In the genomic region with DNA sequence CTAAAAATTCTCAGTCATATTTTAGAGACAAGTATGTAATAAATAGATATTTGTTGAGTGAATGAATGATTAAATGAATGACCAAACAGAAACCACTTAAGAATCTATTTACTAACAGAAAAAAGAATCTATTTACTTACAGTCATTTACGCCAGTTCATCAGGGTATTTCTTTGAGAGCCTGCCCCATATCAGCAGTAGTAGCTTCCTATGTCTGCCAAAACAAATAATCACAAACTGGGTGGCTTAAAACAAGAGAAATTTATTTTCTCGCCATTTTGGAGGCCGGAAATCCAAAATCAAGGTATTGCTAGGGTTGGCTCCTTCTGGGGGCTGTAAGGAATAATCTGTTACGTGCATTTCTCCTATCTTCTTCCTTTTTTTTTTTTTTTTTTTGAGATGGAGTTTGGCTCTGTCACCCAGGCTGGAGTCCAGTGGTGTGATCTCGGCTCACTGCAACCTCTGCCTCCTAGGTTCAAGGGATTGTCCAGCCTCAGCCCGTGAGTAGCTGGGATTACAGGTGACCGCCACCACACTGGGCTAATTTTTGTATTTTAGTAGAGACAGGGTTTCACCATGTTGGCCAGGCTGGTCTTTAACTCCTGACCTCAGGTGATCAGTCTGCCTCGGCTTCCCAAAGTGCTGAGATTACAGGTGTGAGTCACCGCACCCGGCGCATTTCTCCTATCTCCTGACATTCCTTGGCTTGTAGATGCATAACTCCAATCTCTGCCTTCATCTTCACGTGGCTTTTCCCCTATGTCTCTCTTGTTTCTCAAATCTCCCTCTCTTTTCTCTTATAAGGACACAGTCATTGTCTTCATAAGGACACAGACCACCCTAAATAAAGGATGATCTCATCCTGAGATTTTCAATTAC, we compare ENCODE assay signal across 27 cellular contexts.
"Had no signal": no experiment of that assay in that cellular context is flagged by ENCODE, and none has a peak within 500 bp of the region (broad histone marks: within the 10 kb centered on the region; RNA-seq: fewer than 3 reads in every experiment).

No MANE protein-coding gene starts in this region.

- H3K36me3 ChIP-seq: heart right ventricle, neutrophil, pancreas, right atrium auricular region, stomach, suprapubic skin, tibial nerve, WERI-Rb-1 had no signal

- H3K27me3 Mint-ChIP-seq: activated T-cell treated with anti-CD3 and anti-CD28 coated beads, Interleukin-2, amount 50 U/mL, for 24 hours; activated T-helper 17 cell treated with anti-CD3 and anti-CD28 coated beads, Interleukin-2, amount 50 U/mL, for 72 hours; dendritic cell treated with granulocyte-macrophage colony-stimulating factor and Interleukin-4, amounts not matched to agents 40 ng/mL and 50 ng/mL, for 4 days had no signal

- H3K27ac Mint-ChIP-seq: activated naive CD8-positive, alpha-beta T cell treated with anti-CD3 and anti-CD28 coated beads, Interleukin-2, amount 10 ng/mL, durations not matched to agents 7 days and 5 days; activated T-cell treated with anti-CD3 and anti-CD28 coated beads, Interleukin-2, amount 50 U/mL, for 24 hours; activated T-helper 17 cell treated with anti-CD3 and anti-CD28 coated beads, Interleukin-2, amount 50 U/mL, for 72 hours; dendritic cell treated with granulocyte-macrophage colony-stimulating factor and Interleukin-4, amounts not matched to agents 40 ng/mL and 50 ng/mL, for 4 days; natural killer cell treated with Interleukin-12 subunit alpha and Interleukin-12 subunit beta and Interleukin-15 and Interleukin-18, amount 100 ng/mL, for 72 hours; stimulated activated memory B cell treated with anti-CD40 and anti-IgM and Interleukin-4, amounts not matched to agents 10 μg/mL and 1 μg/mL and 100 μg/mL, for 72 hours had no signal

- H3K4me1 ChIP-seq: pancreas, right atrium auricular region had no signal

- ATAC-seq: activated T-helper 17 cell treated with anti-CD3 and anti-CD28 coated beads, Interleukin-2, amount 50 U/mL, for 72 hours; body of pancreas; heart right ventricle; left colon; natural killer cell treated with Interleukin-12 subunit alpha and Interleukin-12 subunit beta and Interleukin-15 and Interleukin-18, amount 100 ng/mL, for 72 hours; stimulated activated memory B cell treated with anti-CD40 and anti-IgM and Interleukin-4, amounts not matched to agents 10 μg/mL and 1 μg/mL and 100 μg/mL, for 72 hours had no signal

- DNase-seq: activated CD8-positive, alpha-beta memory T cell treated with anti-CD3 and anti-CD28 coated beads, Interleukin-2, amount 50 U/mL, for 4 hours; activated naive CD4-positive, alpha-beta T cell; activated naive CD8-positive, alpha-beta T cell treated with anti-CD3 and anti-CD28 coated beads, Interleukin-2, amount 10 ng/mL, durations not matched to agents 7 days and 5 days; activated T-cell treated with anti-CD3 and anti-CD28 coated beads, Interleukin-2, amount 50 U/mL, for 24 hours; body of pancreas; effector CD4-positive, alpha-beta T cell; erythroblast; heart right ventricle; left colon; pancreas; psoas muscle; stimulated activated CD4-positive, alpha-beta T cell treated with anti-CD3 and anti-CD28 coated beads, Interleukin-2, amount 100 ng/mL, for 24 hours; stomach; T-helper 1 cell; WERI-Rb-1 had no signal

- H3K9me3 Mint-ChIP-seq: activated naive CD8-positive, alpha-beta T cell treated with anti-CD3 and anti-CD28 coated beads, Interleukin-2, amount 10 ng/mL, durations not matched to agents 7 days and 5 days; activated T-cell treated with anti-CD3 and anti-CD28 coated beads, Interleukin-2, amount 50 U/mL, for 24 hours; activated T-helper 17 cell treated with anti-CD3 and anti-CD28 coated beads, Interleukin-2, amount 50 U/mL, for 72 hours; dendritic cell treated with granulocyte-macrophage colony-stimulating factor and Interleukin-4, amounts not matched to agents 40 ng/mL and 50 ng/mL, for 4 days; natural killer cell treated with Interleukin-12 subunit alpha and Interleukin-12 subunit beta and Interleukin-15 and Interleukin-18, amount 100 ng/mL, for 72 hours; stimulated activated memory B cell treated with anti-CD40 and anti-IgM and Interleukin-4, amounts not matched to agents 10 μg/mL and 1 μg/mL and 100 μg/mL, for 72 hours had no signal

- H3K9me3 ChIP-seq: body of pancreas, heart right ventricle, neutrophil, pancreas, psoas muscle, right atrium auricular region, stomach, suprapubic skin, tibial nerve had no signal

- H3K4me1 Mint-ChIP-seq: activated naive CD8-positive, alpha-beta T cell treated with anti-CD3 and anti-CD28 coated beads, Interleukin-2, amount 10 ng/mL, durations not matched to agents 7 days and 5 days; activated T-helper 17 cell treated with anti-CD3 and anti-CD28 coated beads, Interleukin-2, amount 50 U/mL, for 72 hours; stimulated activated memory B cell treated with anti-CD40 and anti-IgM and Interleukin-4, amounts not matched to agents 10 μg/mL and 1 μg/mL and 100 μg/mL, for 72 hours had no signal

- H3K4me3 Mint-ChIP-seq: activated naive CD8-positive, alpha-beta T cell treated with anti-CD3 and anti-CD28 coated beads, Interleukin-2, amount 10 ng/mL, durations not matched to agents 7 days and 5 days; activated T-cell treated with anti-CD3 and anti-CD28 coated beads, Interleukin-2, amount 50 U/mL, for 24 hours; activated T-helper 17 cell treated with anti-CD3 and anti-CD28 coated beads, Interleukin-2, amount 50 U/mL, for 72 hours; dendritic cell treated with granulocyte-macrophage colony-stimulating factor and Interleukin-4, amounts not matched to agents 40 ng/mL and 50 ng/mL, for 4 days; natural killer cell treated with Interleukin-12 subunit alpha and Interleukin-12 subunit beta and Interleukin-15 and Interleukin-18, amount 100 ng/mL, for 72 hours; stimulated activated memory B cell treated with anti-CD40 and anti-IgM and Interleukin-4, amounts not matched to agents 10 μg/mL and 1 μg/mL and 100 μg/mL, for 72 hours had no signal

- FAIRE-seq: endometrium, keratinocyte, pancreas, TTC549, urothelium cell line had no signal

- H3K27me3 ChIP-seq: body of pancreas, heart right ventricle, neutrophil, pancreas, right atrium auricular region, stomach, suprapubic skin, tibial nerve had no signal

- H3K4me3 ChIP-seq: body of pancreas, heart right ventricle, pancreas, psoas muscle, right atrium auricular region, stomach, suprapubic skin, tibial nerve had no signal

- H3K36me3 Mint-ChIP-seq: activated naive CD8-positive, alpha-beta T cell treated with anti-CD3 and anti-CD28 coated beads, Interleukin-2, amount 10 ng/mL, durations not matched to agents 7 days and 5 days; natural killer cell treated with Interleukin-12 subunit alpha and Interleukin-12 subunit beta and Interleukin-15 and Interleukin-18, amount 100 ng/mL, for 72 hours; stimulated activated memory B cell treated with anti-CD40 and anti-IgM and Interleukin-4, amounts not matched to agents 10 μg/mL and 1 μg/mL and 100 μg/mL, for 72 hours had no signal

- H3K27ac ChIP-seq: body of pancreas, heart right ventricle, neutrophil, pancreas, right atrium auricular region, stomach, suprapubic skin, tibial nerve, WERI-Rb-1 had no signal
